ENCODE assay signal across 18 cellular contexts in genomic region chr19:56900573-56901097, GRCh38.
A peak's percentile ranks its signal among the peaks of the same experiment; 100 is the strongest.
DNase-seq lines count a peak whose midpoint lies in the region; ATAC-seq and TF ChIP-seq lines count a peak whose summit lies in the region.
"Had no signal": no experiment of that assay in that cellular context is flagged by ENCODE, and none has a peak within 500 bp of the region (broad histone marks: within the 10 kb centered on the region; RNA-seq: fewer than 3 reads in every experiment).

No MANE protein-coding gene starts in this region.

- no peak overlapping the region for H3K27ac Mint-ChIP-seq in WTC11
- H3K27ac Mint-ChIP-seq in activated CD4-positive, alpha-beta memory T cell treated with anti-CD3 and anti-CD28 coated beads, Interleukin-2, amount 10 ng/mL, durations not matched to agents 7 days and 5 days, result no peak overlapping the region
- H3K27ac Mint-ChIP-seq: CD8-positive, alpha-beta memory T cell had no signal

- H3K9me3 Mint-ChIP-seq in WTC11, result peaks cover 78% of the 10 kb centered on the region
- peaks cover 48% of the 10 kb centered on the region for H3K9me3 Mint-ChIP-seq in activated CD4-positive, alpha-beta memory T cell treated with anti-CD3 and anti-CD28 coated beads, Interleukin-2, amount 10 ng/mL, durations not matched to agents 7 days and 5 days

- CTCF ChIA-PET in WTC11 (lab: Charles Lee), result no interaction called here
- CTCF ChIA-PET in activated CD4-positive, alpha-beta memory T cell treated with anti-CD3 and anti-CD28 coated beads, Interleukin-2, amount 10 ng/mL, durations not matched to agents 7 days and 5 days (lab: Charles Lee), result no interaction called here

- H3K4me3 ChIP-seq in MG63, result no peak overlapping the region
- H3K4me3 ChIP-seq: GM23248, K562 had no signal

- peaks cover 12% of the 10 kb centered on the region for H3K27me3 Mint-ChIP-seq in WTC11 (ENCODE audit: low read depth)
- H3K27me3 Mint-ChIP-seq in activated CD4-positive, alpha-beta memory T cell treated with anti-CD3 and anti-CD28 coated beads, Interleukin-2, amount 10 ng/mL, durations not matched to agents 7 days and 5 days, result no peaks in the 10 kb centered on the region
- H3K27me3 Mint-ChIP-seq: CD8-positive, alpha-beta memory T cell had no signal

- H3K9me3 ChIP-seq in MG63, result no peaks in the 10 kb centered on the region; the same call in 1 of the 2 replicates

- DNase-seq in DMS 273 (lab: John Stamatoyannopoulos, UW; ENCODE audit: unreplicated experiment) (peak; percentile 83), MG63 (peak; percentile 32), WTC11 (ENCODE audit: low spot score) (no peak), occipital lobe (lab: John Stamatoyannopoulos, UW) (peak; percentile 9), DMS53 (lab: John Stamatoyannopoulos, UW) (no peak), NCI-H2107 treated with DMSO at 0.1 percent for 48 hours (lab: John Stamatoyannopoulos, UW; ENCODE audit: unreplicated experiment) (no peak)
- no peak for DNase-seq in activated CD4-positive, alpha-beta memory T cell treated with anti-CD3 and anti-CD28 coated beads, Interleukin-2, amount 10 ng/mL, durations not matched to agents 7 days and 5 days
- DNase-seq: ACHN; C1 segment of cervical spinal cord; CD8-positive, alpha-beta memory T cell; DND-41; GM23248; NCI-H1417 treated with DMSO at 0.1 percent for 48 hours; NCI-H187 treated with DMSO at 0.1 percent for 48 hours; NCI-H774; PC-3 had no signal

- H3K27me3 ChIP-seq in MG63, result no peaks in the 10 kb centered on the region

- H3K36me3 Mint-ChIP-seq in WTC11, result peaks cover 67% of the 10 kb centered on the region
- no peaks in the 10 kb centered on the region for H3K36me3 Mint-ChIP-seq in activated CD4-positive, alpha-beta memory T cell treated with anti-CD3 and anti-CD28 coated beads, Interleukin-2, amount 10 ng/mL, durations not matched to agents 7 days and 5 days (ENCODE audit: low read depth)
- H3K36me3 Mint-ChIP-seq: CD8-positive, alpha-beta memory T cell had no signal

- H3K4me3 Mint-ChIP-seq in WTC11, result no peak overlapping the region
- H3K4me3 Mint-ChIP-seq in activated CD4-positive, alpha-beta memory T cell treated with anti-CD3 and anti-CD28 coated beads, Interleukin-2, amount 10 ng/mL, durations not matched to agents 7 days and 5 days, result no peak overlapping the region
- H3K4me3 Mint-ChIP-seq: CD8-positive, alpha-beta memory T cell had no signal

- POLR2A ChIA-PET in WTC11 (lab: Charles Lee), result no interaction called here
- POLR2A ChIA-PET in activated CD4-positive, alpha-beta memory T cell treated with anti-CD3 and anti-CD28 coated beads, Interleukin-2, amount 10 ng/mL, durations not matched to agents 7 days and 5 days (lab: Charles Lee), result no interaction called here

- no peak for ATAC-seq in WTC11
- ATAC-seq: HCT116, K562, PC-3 had no signal

- TF ChIP-seq CTCF in WTC11 (IDR thresholded peaks at IDR 0.05), result no peak

- H3K4me1 Mint-ChIP-seq in WTC11, result no peaks in the 10 kb centered on the region
- no peaks in the 10 kb centered on the region for H3K4me1 Mint-ChIP-seq in activated CD4-positive, alpha-beta memory T cell treated with anti-CD3 and anti-CD28 coated beads, Interleukin-2, amount 10 ng/mL, durations not matched to agents 7 days and 5 days
- H3K4me1 Mint-ChIP-seq: CD8-positive, alpha-beta memory T cell had no signal

- no peaks in the 10 kb centered on the region for H3K36me3 ChIP-seq in MG63

TF ChIP-seq in WTC11, 78 proteins besides CTCF, POLR2A, EP300 and RAD21:
- TF ChIP-seq RORB (CRISPR knock-in tag; IDR thresholded peaks at IDR 0.05) (no peak), GABPB1 (CRISPR knock-in tag; IDR thresholded peaks at IDR 0.05) (peak; percentile 88)
TF ChIP-seq in WTC11: peak in this region for 1.

Comparison
In these comparisons a context has a peak if more than half of its experiments do, and no peak if none do; other contexts are left out.
1. DNase-seq: peak in DMS 273 (single experiment), MG63 (single experiment) and occipital lobe (single experiment); none in WTC11 (single experiment), activated CD4-positive, alpha-beta memory T cell treated with anti-CD3 and anti-CD28 coated beads, Interleukin-2, amount 10 ng/mL, durations not matched to agents 7 days and 5 days (single experiment), DMS53 (single experiment) and NCI-H2107 treated with DMSO at 0.1 percent for 48 hours (single experiment).